Comparison of ENCODE assay signal across 8 cellular contexts in genomic region chr19:13834308-13834790, GRCh38. TPM values are rescaled to one million over a fixed set of nuclear protein-coding genes. Genes with fewer than 3 reads are reported as not detected.
A peak's percentile ranks its signal among the peaks of the same experiment; 100 is the strongest.
DNase-seq lines count a peak whose midpoint lies in the region; ATAC-seq and TF ChIP-seq lines count a peak whose summit lies in the region.

No MANE protein-coding gene starts in this region.

- H3K4me3 ChIP-seq in hepatocyte (no peak overlapping the region), stomach (peak overlapping the region in 3 of 4 donors; percentile 12 to 34 (median 34))

- no peak for TF ChIP-seq EP300 in stomach (IDR thresholded peaks at IDR 0.05)

- H3K9me2 ChIP-seq in hepatocyte (replicated peaks; ENCODE audit: insufficient read depth) = no peaks in the 10 kb centered on the region

- peaks cover 39% of the 10 kb centered on the region for H3K79me2 ChIP-seq in hepatocyte

- peak overlapping the region; percentile 69 for H3K4me3 Mint-ChIP-seq in activated T-cell treated with anti-CD3 and anti-CD28 coated beads, Interleukin-2, amount 50 U/mL, for 4 hours

- TF ChIP-seq CTCF in hepatocyte (IDR thresholded peaks at IDR 0.05; ENCODE audit: poor library complexity) = no peak
- no peak for TF ChIP-seq CTCF in stomach (IDR thresholded peaks at IDR 0.05)

- no peaks in the 10 kb centered on the region for H3K9me3 Mint-ChIP-seq in activated T-cell treated with anti-CD3 and anti-CD28 coated beads, Interleukin-2, amount 50 U/mL, for 4 hours

- H3K4me1 ChIP-seq in hepatocyte (ENCODE audit: insufficient read depth) (peaks cover 14% of the 10 kb centered on the region), stomach (peaks cover 58 to 73% (median 65%) of the 10 kb centered on the region in 4 donors)

- no peak overlapping the region for H2AFZ ChIP-seq in hepatocyte

- H3K9me3 ChIP-seq in hepatocyte (ENCODE audit: low read depth) = no peaks in the 10 kb centered on the region
- H3K9me3 ChIP-seq in stomach = no peaks in the 10 kb centered on the region

- peak overlapping the region; percentile 76 for H3K4me2 ChIP-seq in hepatocyte

- H3K27me3 ChIP-seq in hepatocyte = no peaks in the 10 kb centered on the region
- H3K27me3 ChIP-seq in stomach = no peaks in the 10 kb centered on the region

- intact Hi-C loops in stomach (cut with DNase I; ENCODE audit: low total_unique reads) = no loop called here

- WGBS in hepatocyte (ENCODE audit: low lambda C conversion rate, missing lambda C conversion rate) = 62% methylated on average over 9 of the region's 9 CpGs
- 48 to 58% (median 52%) methylated on average over 9 of the region's 9 CpGs for WGBS in stomach, 5 donors

- peaks cover 52% of the 10 kb centered on the region for H4K20me1 ChIP-seq in hepatocyte (ENCODE audit: insufficient read depth, poor library complexity, severe bottlenecking)

- ATAC-seq in activated T-cell treated with anti-CD3 and anti-CD28 coated beads, Interleukin-2, amount 50 U/mL, for 4 hours = no peak

- no peaks in the 10 kb centered on the region for H3K27me3 Mint-ChIP-seq in activated T-cell treated with anti-CD3 and anti-CD28 coated beads, Interleukin-2, amount 50 U/mL, for 4 hours (ENCODE audit: low read depth)

- H3K4me1 Mint-ChIP-seq in activated T-cell treated with anti-CD3 and anti-CD28 coated beads, Interleukin-2, amount 50 U/mL, for 4 hours (ENCODE audit: low read depth) = peaks cover 45% of the 10 kb centered on the region

- peaks cover 15% of the 10 kb centered on the region for H3K36me3 Mint-ChIP-seq in activated T-cell treated with anti-CD3 and anti-CD28 coated beads, Interleukin-2, amount 50 U/mL, for 4 hours (ENCODE audit: insufficient read depth)

- TF ChIP-seq POLR2A in stomach (IDR thresholded peaks at IDR 0.05) = no peak

- peak overlapping the region; percentile 57 for H3K27ac ChIP-seq in hepatocyte
- peak overlapping the region; percentile 27 to 100 (median 99) for H3K27ac ChIP-seq in stomach
- no peak overlapping the region for H3K27ac ChIP-seq in caudate nucleus (ENCODE audit: low read depth, low read length)

- DNase-seq in SIG-M5 treated with dmso at 0.1 percent for 504 hours (lab: John Stamatoyannopoulos, UW; ENCODE audit: unreplicated experiment) = peak; percentile 23
- no peak for DNase-seq in SIG-M5 (lab: John Stamatoyannopoulos, UW)
- no peak for DNase-seq in activated T-cell treated with anti-CD3 and anti-CD28 coated beads, Interleukin-2, amount 50 U/mL, for 4 hours
- peak; percentile 51 for DNase-seq in hepatocyte (ENCODE audit: low spot score)
- no peak for DNase-seq in stomach
- DNase-seq in caudate nucleus (lab: John Stamatoyannopoulos, UW) = no peak
- no peak for DNase-seq in stimulated activated CD4-positive, alpha-beta T cell treated with anti-CD3 and anti-CD28 coated beads, Interleukin-12 subunit alpha, Interleukin-12 subunit beta, amount 100 ng/mL, for 4 hours
- DNase-seq in NCI-H1105 treated with DMSO at 0.1 percent for 48 hours (lab: John Stamatoyannopoulos, UW) = no peak

- H3K36me3 ChIP-seq in hepatocyte (replicated peaks; ENCODE audit: insufficient read depth, low read depth) (no peaks in the 10 kb centered on the region), stomach (peaks cover 23 to 69% (median 41%) of the 10 kb centered on the region in 4 donors)

RNA-seq across cellular contexts. Expression of gene ZSWIM4, which starts 39.1 kb away (rescaled TPM):
- 1 to 10 TPM; 3.2 to 5.0 (median 3.7) TPM for total RNA-seq in activated T-cell treated with anti-CD3 and anti-CD28 coated beads, Interleukin-2, amount 50 U/mL, for 4 hours
- total RNA-seq in hepatocyte = 3.1 and 3.7 TPM in 2 replicates
- polyA plus RNA-seq in hepatocyte = 2.8 and 3.5 TPM in 2 replicates
- total RNA-seq in stomach = 10 to 100 TPM in 1 of 5 donors, 1 to 10 TPM in 4; 2.2 to 14.0 (median 4.3) TPM
- polyA plus RNA-seq in stomach = 1 to 10 TPM; 2.3 to 4.9 (median 3.0) TPM

RNA-seq across cellular contexts. Expression of gene NANOS3, which starts 42.6 kb away (rescaled TPM):
- under 1 TPM in 1 of 3 donors, not detected in 2; 0.52 TPM for total RNA-seq in activated T-cell treated with anti-CD3 and anti-CD28 coated beads, Interleukin-2, amount 50 U/mL, for 4 hours
- 0.60 TPM in 1 of 2 replicates, not detected in the other for total RNA-seq in hepatocyte
- polyA plus RNA-seq in hepatocyte = 2.1 and 4.0 TPM in 2 replicates
- not detected for total RNA-seq in stomach
- 1 to 10 TPM in 1 of 3 donors, not detected in 2; 1.2 TPM for polyA plus RNA-seq in stomach

Comparison
In these comparisons a context has a peak if more than half of its experiments do, and no peak if none do; other contexts are left out.
1. DNase-seq: peak in SIG-M5 treated with dmso at 0.1 percent for 504 hours (single experiment) and hepatocyte (single experiment); none in SIG-M5 (single experiment), activated T-cell treated with anti-CD3 and anti-CD28 coated beads, Interleukin-2, amount 50 U/mL, for 4 hours (single experiment), stomach (single experiment), caudate nucleus (0 of 61), stimulated activated CD4-positive, alpha-beta T cell treated with anti-CD3 and anti-CD28 coated beads, Interleukin-12 subunit alpha, Interleukin-12 subunit beta, amount 100 ng/mL, for 4 hours (single experiment) and NCI-H1105 treated with DMSO at 0.1 percent for 48 hours (single experiment).